ENCODE assay signal across 2 cellular contexts in genomic region chr1:6471969-6472368, GRCh38.
TF ChIP-seq lines count a peak whose summit lies in the region.

No MANE protein-coding gene starts in this region.

TF ChIP-seq in HCT116, 20 proteins besides CTCF, POLR2A, EP300 and RAD21:
- TF ChIP-seq SIN3A (IDR thresholded peaks at IDR 0.05; ENCODE audit: low read depth) (no peak), FOSL1 (IDR thresholded peaks at IDR 0.05; ENCODE audit: low read depth) (no peak), CBX3 (IDR thresholded peaks at IDR 0.05; ENCODE audit: low read depth) (no peak), TCF7L2 (IDR thresholded peaks at IDR 0.05; ENCODE audit: borderline replicate concordance, extremely low read depth, insufficient read depth, insufficient read length) (no peak)
TF ChIP-seq in HCT116: peak in this region for 0.

TF ChIP-seq in WTC11, 78 proteins besides CTCF, POLR2A, EP300 and RAD21:
- TF ChIP-seq ELF4 (CRISPR knock-in tag; IDR thresholded peaks at IDR 0.05; ENCODE audit: low read depth) (no peak), AFF4 (CRISPR knock-in tag; IDR thresholded peaks at IDR 0.05; ENCODE audit: borderline replicate concordance) (no peak), CREM (CRISPR knock-in tag; IDR thresholded peaks at IDR 0.05) (no peak), SMAD3 (CRISPR knock-in tag; IDR thresholded peaks at IDR 0.05; ENCODE audit: borderline replicate concordance) (no peak), HMGA2 (CRISPR knock-in tag; IDR thresholded peaks at IDR 0.05) (no peak), FOXP1 (CRISPR knock-in tag; IDR thresholded peaks at IDR 0.05; ENCODE audit: borderline replicate concordance) (no peak), TEAD1 (CRISPR knock-in tag; IDR thresholded peaks at IDR 0.05) (no peak), ZBTB21 (CRISPR knock-in tag; IDR thresholded peaks at IDR 0.05; ENCODE audit: borderline replicate concordance) (no peak)
- TF ChIP-seq, protein P1, sequence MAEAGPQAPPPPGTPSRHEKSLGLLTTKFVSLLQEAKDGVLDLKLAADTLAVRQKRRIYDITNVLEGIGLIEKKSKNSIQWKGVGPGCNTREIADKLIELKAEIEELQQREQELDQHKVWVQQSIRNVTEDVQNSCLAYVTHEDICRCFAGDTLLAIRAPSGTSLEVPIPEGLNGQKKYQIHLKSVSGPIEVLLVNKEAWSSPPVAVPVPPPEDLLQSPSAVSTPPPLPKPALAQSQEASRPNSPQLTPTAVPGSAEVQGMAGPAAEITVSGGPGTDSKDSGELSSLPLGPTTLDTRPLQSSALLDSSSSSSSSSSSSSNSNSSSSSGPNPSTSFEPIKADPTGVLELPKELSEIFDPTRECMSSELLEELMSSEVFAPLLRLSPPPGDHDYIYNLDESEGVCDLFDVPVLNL (CRISPR knock-in tag; IDR thresholded peaks at IDR 0.05; ENCODE audit: borderline replicate concordance, low read depth), result no peak
